8 cellular contexts compared by ENCODE assay signal in genomic region chr10:118850418-118851061, GRCh38.
DNase-seq lines count a peak whose midpoint lies in the region; ATAC-seq and TF ChIP-seq lines count a peak whose summit lies in the region.

No MANE protein-coding gene starts in this region.

- H3K27me3 ChIP-seq in PC-3 (ENCODE audit: low read length), result no peaks in the 10 kb centered on the region

- CTCF ChIA-PET in PC-3 (lab: Charles Lee), result no interaction called here

- H3K4me1 ChIP-seq in PC-3 (ENCODE audit: insufficient read depth, low read length), result peaks cover 9% of the 10 kb centered on the region; the same call in 1 of the 2 replicates

- no peak overlapping the region for H3K9ac ChIP-seq in PC-3 (ENCODE audit: low read length)

- peak; percentile 68 for ATAC-seq in HG03432 (IDR thresholded peaks at IDR 0.05; ENCODE audit: unreplicated experiment)
- ATAC-seq in PC-3, result no peak
- no peak for ATAC-seq in HG02642 (IDR thresholded peaks at IDR 0.05; ENCODE audit: poor library complexity, unreplicated experiment)
- ATAC-seq in GM18519 (IDR thresholded peaks at IDR 0.05; ENCODE audit: low FRiP score, unreplicated experiment), result no peak

- H3K36me3 ChIP-seq in PC-3 (ENCODE audit: low read depth, low read length), result no peaks in the 10 kb centered on the region

- TF ChIP-seq CTCF in PC-3 (conservative IDR thresholded peaks at IDR 0.05; ENCODE audit: low read depth, low read length), result peak; percentile 76

- POLR2A ChIA-PET in PC-3 (lab: Charles Lee; ENCODE audit: unreplicated experiment), result no interaction called here

- H3K9me3 ChIP-seq in PC-3 (ENCODE audit: low read length), result no peaks in the 10 kb centered on the region

- H2AFZ ChIP-seq in PC-3 (ENCODE audit: low read length), result no peak overlapping the region

- no peak overlapping the region for H3K4me3 ChIP-seq in PC-3 (ENCODE audit: low read length)

- no peaks in the 10 kb centered on the region for H4K20me1 ChIP-seq in PC-3 (ENCODE audit: low read length)

- no peak overlapping the region for H3K27ac ChIP-seq in PC-3 (ENCODE audit: low read length)

- intact Hi-C loops in PC-3 (cut with micrococcal nuclease), result no loop called here

- H3K4me2 ChIP-seq in PC-3 (ENCODE audit: low read length), result no peak overlapping the region

- H3K79me2 ChIP-seq in PC-3 (ENCODE audit: low read length), result no peaks in the 10 kb centered on the region

- no peaks in the 10 kb centered on the region for H3F3A ChIP-seq in PC-3 (ENCODE audit: low read length, unreplicated experiment)

- peak; percentile 72 for DNase-seq in ELR (ENCODE audit: low read depth)
- peak; percentile 65 for DNase-seq in PC-3
- DNase-seq in activated T-cell treated with anti-CD3 and anti-CD28 coated beads, Interleukin-2, amount 50 U/mL, for 48 hours, result peak; percentile 86 to 87
- DNase-seq in foreskin melanocyte, result peak; percentile 49
- peak; percentile 5 for DNase-seq in putamen (ENCODE audit: low spot score)

- BruUV-seq in PC-3 (replicated peaks; lab: Mats Ljungman, UMichigan), result no TSS peak

- H3K9me2 ChIP-seq in PC-3 (replicated peaks; ENCODE audit: low read length), result no peaks in the 10 kb centered on the region

Comparison
In these comparisons a context has a peak if more than half of its experiments do, and no peak if none do; other contexts are left out.
1. DNase-seq: peak in every context shown above with its lines; median percentile 86 in activated T-cell treated with anti-CD3 and anti-CD28 coated beads, Interleukin-2, amount 50 U/mL, for 48 hours; 72 in ELR; 65 in PC-3; 49 in foreskin melanocyte; 5 in putamen.